Comparison of ENCODE assay signal across 10 cellular contexts in the genomic region with DNA sequence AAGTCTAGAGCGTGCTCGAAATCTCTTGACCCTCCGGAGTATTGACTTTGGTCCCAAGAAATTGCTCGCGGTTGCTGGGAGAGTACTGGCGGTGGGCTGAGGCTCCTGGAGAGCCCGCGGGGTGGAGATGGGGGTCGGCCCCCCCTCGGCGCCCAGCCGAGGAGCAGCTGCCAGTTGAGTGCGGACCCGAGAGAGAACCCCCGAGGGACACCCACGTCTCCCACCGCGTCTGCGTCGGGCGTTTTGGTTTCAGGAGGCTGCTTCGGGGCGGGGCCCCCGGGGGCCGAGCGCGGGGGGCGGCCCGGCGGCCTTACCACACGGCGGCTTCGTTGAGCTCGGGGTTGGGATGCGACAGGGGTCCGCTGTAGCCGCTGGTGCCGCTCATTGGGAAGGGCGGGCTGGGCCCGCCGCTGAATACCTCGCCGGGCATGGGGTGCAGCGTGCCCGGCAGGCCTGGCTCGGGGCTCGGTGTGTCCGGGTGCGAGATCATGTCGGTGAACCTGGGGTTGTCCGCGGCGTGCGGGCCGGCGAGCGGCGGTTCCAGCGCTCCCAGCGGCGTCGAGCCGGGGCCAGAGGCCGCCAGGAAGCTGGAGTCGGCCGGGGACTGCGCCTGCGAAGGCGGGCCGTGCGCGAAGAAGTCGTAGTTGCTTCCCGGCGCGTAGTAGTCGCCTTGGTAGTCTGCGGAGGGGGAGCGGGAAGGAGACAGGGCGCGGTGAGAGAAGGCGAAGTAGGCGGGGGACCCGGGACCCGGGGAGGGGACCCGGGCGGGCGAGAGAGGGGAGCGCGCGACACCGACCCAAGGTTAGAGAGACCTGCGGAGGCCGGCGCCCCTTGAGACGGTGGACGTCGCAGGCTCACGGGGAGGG. TPM values are rescaled to one million over a fixed set of nuclear protein-coding genes. Genes with fewer than 3 reads are reported as not detected.
DNase-seq lines count a peak whose midpoint lies in the region; ATAC-seq, FAIRE-seq and TF ChIP-seq lines count a peak whose summit lies in the region.
"Had no signal": no experiment of that assay in that cellular context is flagged by ENCODE, and none has a peak within 500 bp of the region (broad histone marks: within the 10 kb centered on the region; RNA-seq: fewer than 3 reads in every experiment).

No MANE protein-coding gene starts in this region.

- peak overlapping the region; percentile 24; the same call in 1 of the 2 replicates for H3K4me2 ChIP-seq in PC-3 (ENCODE audit: low read length)
- H3K4me2 ChIP-seq in parathyroid adenoma (ENCODE audit: low read length): peak overlapping the region; percentile 49

- WGBS in lower leg skin, 2 donors: 2% methylated on average over 38 to 92 of the region's 99 CpGs
- 3 to 8% (median 5%) methylated on average over 80 to 99 of the region's 99 CpGs for WGBS in small intestine, 3 donors

- H3K36me3 ChIP-seq in PC-3 (ENCODE audit: low read depth, low read length) (no peaks in the 10 kb centered on the region), parathyroid adenoma (ENCODE audit: control insufficient read depth, insufficient read depth, low read length) (no peaks in the 10 kb centered on the region), small intestine (ENCODE audit: control insufficient read depth in 2 of 2, insufficient read depth in 2 of 2, low read length in 2 of 2) (no peaks in the 10 kb centered on the region)
- H3K36me3 ChIP-seq: neutrophil had no signal

- TF ChIP-seq CTCF in CD4-positive, alpha-beta T cell (IDR thresholded peaks at IDR 0.05): no peak
- TF ChIP-seq CTCF in PC-3 (conservative IDR thresholded peaks at IDR 0.05; ENCODE audit: low read depth, low read length): no peak
- no peak for TF ChIP-seq CTCF in endothelial cell (IDR thresholded peaks at IDR 0.05; ENCODE audit: unreplicated experiment)
- TF ChIP-seq CTCF in parathyroid adenoma (IDR thresholded peaks at IDR 0.05): no peak
- no peak for TF ChIP-seq CTCF in lower leg skin (IDR thresholded peaks at IDR 0.05)

- H3K27me3 ChIP-seq in CD4-positive, alpha-beta T cell (ENCODE audit: control insufficient read depth, insufficient read depth, low read length): peaks cover 81% of the 10 kb centered on the region
- H3K27me3 ChIP-seq in PC-3 (ENCODE audit: low read length): peaks cover 54% of the 10 kb centered on the region
- H3K27me3 ChIP-seq in parathyroid adenoma (ENCODE audit: control insufficient read depth, insufficient read depth, low read length): peaks cover 14% of the 10 kb centered on the region
- H3K27me3 ChIP-seq in small intestine (ENCODE audit: control insufficient read depth in 2 of 2, insufficient read depth in 2 of 2, low read length in 2 of 2): peaks cover 20 to 42% of the 10 kb centered on the region in 2 donors

- no peak overlapping the region for H3K27ac ChIP-seq in CD4-positive, alpha-beta T cell (ENCODE audit: low read depth, low read length)
- H3K27ac ChIP-seq in PC-3 (ENCODE audit: low read length) (no peak overlapping the region), parathyroid adenoma (no peak overlapping the region), small intestine (ENCODE audit: low read depth in 1 of 2, low read length in 1 of 2) (no peak overlapping the region)
- H3K27ac ChIP-seq: neutrophil had no signal

- H3K9me3 Mint-ChIP-seq in CD4-positive, alpha-beta T cell: no peaks in the 10 kb centered on the region
- H3K9me3 Mint-ChIP-seq in endothelial cell (ENCODE audit: unreplicated experiment): no peaks in the 10 kb centered on the region

- no peak for DNase-seq in CD4-positive, alpha-beta T cell
- DNase-seq in PC-3: no peak
- peak; percentile 49 for DNase-seq in endothelial cell (ENCODE audit: low spot score)
- no peak for DNase-seq in lower leg skin (ENCODE audit: low spot score in 2 of 2)
- DNase-seq in AG08395 (ENCODE audit: low spot score): no peak
- no peak for DNase-seq in small intestine

- CTCF ChIA-PET in CD4-positive, alpha-beta T cell (lab: Charles Lee): no interaction called here
- CTCF ChIA-PET in PC-3 (lab: Charles Lee): no interaction called here

- no peak overlapping the region for H3K27ac Mint-ChIP-seq in CD4-positive, alpha-beta T cell
- H3K27ac Mint-ChIP-seq in endothelial cell (ENCODE audit: unreplicated experiment): no peak overlapping the region

- H3K4me3 ChIP-seq in PC-3 (ENCODE audit: low read length) (no peak overlapping the region), parathyroid adenoma (ENCODE audit: low read depth, low read length) (no peak overlapping the region), lower leg skin (ENCODE audit: low read depth, poor library complexity, severe bottlenecking) (no peak overlapping the region), small intestine (ENCODE audit: low read depth in 1 of 2, low read length in 2 of 2) (peak overlapping the region in 1 of 2 donors; percentile 16)

- no peak for FAIRE-seq in small intestine (lab: Jason Lieb, UNC)

- intact Hi-C loops in CD4-positive, alpha-beta T cell (cut with DNase I, micrococcal nuclease): loop anchor here (2.0 to 5.0 kb wide), 3 partner anchors 449 to 1046 kb away; no protein-coding TSS in a partner anchor
- intact Hi-C loops in PC-3 (cut with micrococcal nuclease) (loop anchor here (1.0 to 10.0 kb wide), 3 partner anchors 274 to 449 kb away; no protein-coding TSS in a partner anchor), lower leg skin (cut with DNase I; ENCODE audit: low total_unique reads) (loop anchor here (10.0 kb wide), 1 partner anchor 452 kb away; no protein-coding TSS in a partner anchor)

- no peaks in the 10 kb centered on the region for H3F3A ChIP-seq in PC-3 (ENCODE audit: low read length, unreplicated experiment)

- H3K9ac ChIP-seq in PC-3 (ENCODE audit: low read length) (no peak overlapping the region), parathyroid adenoma (no peak overlapping the region)

- no peaks in the 10 kb centered on the region for H4K20me1 ChIP-seq in PC-3 (ENCODE audit: low read length)

- POLR2A ChIA-PET in CD4-positive, alpha-beta T cell (lab: Charles Lee): no interaction called here
- POLR2A ChIA-PET in PC-3 (lab: Charles Lee; ENCODE audit: unreplicated experiment): no interaction called here

- H3K79me2 ChIP-seq in PC-3 (ENCODE audit: low read length): no peaks in the 10 kb centered on the region
- no peaks in the 10 kb centered on the region for H3K79me2 ChIP-seq in parathyroid adenoma

- no peaks in the 10 kb centered on the region for H3K36me3 Mint-ChIP-seq in CD4-positive, alpha-beta T cell (ENCODE audit: low read depth)
- H3K36me3 Mint-ChIP-seq in endothelial cell (ENCODE audit: low read depth, unreplicated experiment): no peaks in the 10 kb centered on the region

- no TSS peak for BruUV-seq in PC-3 (replicated peaks; lab: Mats Ljungman, UMichigan)

- H3K4me1 Mint-ChIP-seq in CD4-positive, alpha-beta T cell (ENCODE audit: low read depth): peaks cover 31% of the 10 kb centered on the region
- H3K4me1 Mint-ChIP-seq in endothelial cell (ENCODE audit: unreplicated experiment): peaks cover 21% of the 10 kb centered on the region

- H2AFZ ChIP-seq in PC-3 (ENCODE audit: low read length): no peak overlapping the region
- peak overlapping the region; percentile 23 for H2AFZ ChIP-seq in parathyroid adenoma

- peak overlapping the region; percentile 45 for H3K4me3 Mint-ChIP-seq in CD4-positive, alpha-beta T cell
- H3K4me3 Mint-ChIP-seq in endothelial cell (ENCODE audit: unreplicated experiment): peak overlapping the region; percentile 84

- H3K9me2 ChIP-seq in PC-3 (replicated peaks; ENCODE audit: low read length): no peaks in the 10 kb centered on the region

- peaks cover 71% of the 10 kb centered on the region for H3K27me3 Mint-ChIP-seq in CD4-positive, alpha-beta T cell
- peaks cover 31% of the 10 kb centered on the region for H3K27me3 Mint-ChIP-seq in endothelial cell (ENCODE audit: unreplicated experiment)

- H3K9me3 ChIP-seq in CD4-positive, alpha-beta T cell (ENCODE audit: control insufficient read depth, low read length): no peaks in the 10 kb centered on the region
- H3K9me3 ChIP-seq in PC-3 (ENCODE audit: low read length) (no peaks in the 10 kb centered on the region), parathyroid adenoma (ENCODE audit: control insufficient read depth, low read length) (no peaks in the 10 kb centered on the region), small intestine (ENCODE audit: control insufficient read depth, low read depth) (no peaks in the 10 kb centered on the region)
- H3K9me3 ChIP-seq: neutrophil had no signal

- H3K4me1 ChIP-seq in PC-3 (ENCODE audit: insufficient read depth, low read length) (peaks cover 7% of the 10 kb centered on the region; the same call in 1 of the 2 replicates), parathyroid adenoma (peaks cover 3% of the 10 kb centered on the region), small intestine (ENCODE audit: control insufficient read depth in 2 of 2, insufficient read depth in 1 of 2, low read depth in 1 of 2, low read length in 1 of 2) (no peaks in the 10 kb centered on the region)

- ATAC-seq in CD4-positive, alpha-beta T cell (ENCODE audit: poor library complexity): no peak
- ATAC-seq in PC-3: no peak
- no peak for ATAC-seq in GM18505 (IDR thresholded peaks at IDR 0.05; ENCODE audit: unreplicated experiment)

- TF ChIP-seq POLR2A in lower leg skin (IDR thresholded peaks at IDR 0.05): no peak
- no peak for TF ChIP-seq POLR2A in GM18505 (IDR thresholded peaks at IDR 0.05; ENCODE audit: borderline replicate concordance, extremely low read depth, insufficient read depth, insufficient read length)

RNA-seq across cellular contexts. Expression of a gene that starts 8.6 kb away (rescaled TPM):
- total RNA-seq in CD4-positive, alpha-beta T cell: not detected
- total RNA-seq in PC-3 (2014; rRNA removed) (0.23 and 0.26 TPM in 2 replicates), endothelial cell (ENCODE audit: unreplicated experiment) (not detected), lower leg skin (not detected)
- not detected for polyA plus RNA-seq in small intestine

RNA-seq across cellular contexts. Expression of a gene that starts 40.9 kb away (rescaled TPM):
- under 1 TPM; 0.47 to 0.50 TPM for total RNA-seq in CD4-positive, alpha-beta T cell
- 14.0 and 19.9 TPM in 2 replicates for total RNA-seq in PC-3 (2014; rRNA removed)
- total RNA-seq in endothelial cell (ENCODE audit: unreplicated experiment): 1.3 TPM
- total RNA-seq in lower leg skin: 1 to 10 TPM in 2 of 4 donors, under 1 TPM in 1, not detected in 1; 0.46 to 1.8 (median 1.4) TPM
- polyA plus RNA-seq in small intestine: 10 to 100 TPM; 24.0 to 37.6 (median 26.2) TPM

RNA-seq across cellular contexts. Expression of a gene that starts 59.4 kb away (rescaled TPM):
- total RNA-seq in CD4-positive, alpha-beta T cell: not detected
- not detected in 2 replicates for total RNA-seq in PC-3 (2014; rRNA removed)
- total RNA-seq in endothelial cell (ENCODE audit: unreplicated experiment): not detected
- under 1 TPM in 1 of 4 donors, not detected in 3; 0.63 TPM for total RNA-seq in lower leg skin
- 1 to 10 TPM in 2 of 3 donors, not detected in 1; 1.3 to 3.8 TPM for polyA plus RNA-seq in small intestine
- total RNA-seq: RPMI7951 had no signal
